Comparison of ENCODE assay signal across 1 cellular context in the genomic region with DNA sequence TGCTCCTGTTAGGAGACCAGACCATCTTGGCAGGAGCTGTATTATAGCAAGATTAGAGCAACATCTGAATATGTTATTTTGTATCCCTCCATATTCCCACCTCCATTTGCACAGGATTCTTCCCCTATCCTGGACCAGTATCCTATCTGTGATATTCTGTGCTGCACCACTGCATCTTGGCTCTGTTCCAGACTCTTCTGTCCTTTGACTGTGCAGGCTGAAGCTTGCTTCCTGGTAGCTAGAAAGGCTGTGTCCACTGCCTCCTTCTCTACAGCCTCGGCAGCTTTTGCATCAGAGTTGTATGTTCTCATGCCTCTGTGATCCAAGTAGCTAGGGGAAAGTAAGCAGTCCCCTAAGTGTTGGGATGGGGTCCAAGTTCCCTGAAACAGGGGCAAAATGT.
TF ChIP-seq lines count a peak whose summit lies in the region.

No MANE protein-coding gene starts in this region.

TF ChIP-seq in H1, 55 proteins besides CTCF, POLR2A, EP300 and RAD21:
- no peak for TF ChIP-seq CEBPB (IDR thresholded peaks at IDR 0.05; ENCODE audit: low read depth, low read length)
